Comparison of ENCODE assay signal across 10 cellular contexts in the genomic region with DNA sequence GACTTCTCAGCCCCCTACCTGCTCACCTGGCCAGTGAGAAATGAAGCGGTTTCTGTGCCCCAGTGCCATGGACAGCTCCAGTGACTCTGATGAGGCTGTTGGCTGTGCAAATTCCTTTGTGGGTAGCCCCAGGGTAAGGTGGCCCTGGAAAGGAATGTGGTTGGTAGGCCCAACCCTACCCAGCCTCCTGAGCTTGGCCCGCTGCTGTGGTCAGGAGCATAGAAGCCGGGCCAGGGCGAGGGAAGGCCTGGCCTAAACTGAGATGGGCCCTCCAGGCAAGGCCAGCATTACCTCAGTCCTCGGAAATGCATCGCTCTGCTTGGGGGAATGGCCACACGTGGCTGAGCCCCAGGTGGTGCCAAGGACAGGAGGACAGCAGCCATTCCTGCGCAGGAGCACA. TPM values are rescaled to one million over a fixed set of nuclear protein-coding genes. Genes with fewer than 3 reads are reported as not detected.
DNase-seq lines count a peak whose midpoint lies in the region; ATAC-seq, FAIRE-seq and TF ChIP-seq lines count a peak whose summit lies in the region.
"Had no signal": no experiment of that assay in that cellular context is flagged by ENCODE, and none has a peak within 500 bp of the region (broad histone marks: within the 10 kb centered on the region; RNA-seq: fewer than 3 reads in every experiment).

No MANE protein-coding gene starts in this region.

- peak overlapping the region; percentile 49 for H3K56ac ChIP-seq in mesendoderm (ENCODE audit: low read length)

- H2BK5ac ChIP-seq in mesendoderm (ENCODE audit: low read length): no peak overlapping the region

- H3K27me3 Mint-ChIP-seq in activated CD8-positive, alpha-beta T cell treated with anti-CD3 and anti-CD28 coated beads, Interleukin-2, amount 10 ng/mL, durations not matched to agents 7 days and 5 days (ENCODE audit: low read depth): peaks cover 4% of the 10 kb centered on the region
- H3K27me3 Mint-ChIP-seq in activated CD8-positive, alpha-beta T cell treated with anti-CD3 and anti-CD28 coated beads for 36 hours: no peaks in the 10 kb centered on the region

- no peak overlapping the region for H2BK120ac ChIP-seq in mesendoderm (ENCODE audit: low read depth, low read length)

- no peaks in the 10 kb centered on the region for H3K36me3 Mint-ChIP-seq in activated CD8-positive, alpha-beta T cell treated with anti-CD3 and anti-CD28 coated beads, Interleukin-2, amount 10 ng/mL, durations not matched to agents 7 days and 5 days (ENCODE audit: low read depth)
- no peaks in the 10 kb centered on the region for H3K36me3 Mint-ChIP-seq in activated CD8-positive, alpha-beta T cell treated with anti-CD3 and anti-CD28 coated beads for 36 hours (ENCODE audit: low read depth)

- POLR2A ChIA-PET in activated CD8-positive, alpha-beta T cell treated with anti-CD3 and anti-CD28 coated beads, Interleukin-2, amount 10 ng/mL, durations not matched to agents 7 days and 5 days (lab: Charles Lee): no interaction called here
- POLR2A ChIA-PET in activated CD8-positive, alpha-beta T cell treated with anti-CD3 and anti-CD28 coated beads for 36 hours (lab: Charles Lee): no interaction called here

- H3K4me2 ChIP-seq in mesendoderm (ENCODE audit: low read length): no peak overlapping the region

- H3K9me3 Mint-ChIP-seq in activated CD8-positive, alpha-beta T cell treated with anti-CD3 and anti-CD28 coated beads, Interleukin-2, amount 10 ng/mL, durations not matched to agents 7 days and 5 days (ENCODE audit: insufficient read depth): no peaks in the 10 kb centered on the region
- H3K9me3 Mint-ChIP-seq in activated CD8-positive, alpha-beta T cell treated with anti-CD3 and anti-CD28 coated beads for 36 hours: no peaks in the 10 kb centered on the region

- peak; percentile 74 for FAIRE-seq in urothelium cell line (lab: Jason Lieb, UNC)

- WGBS in mesendoderm (ENCODE audit: extremely low coverage, insufficient coverage, low lambda C conversion rate): no CpG with 5 or more reads among the region's 8 CpGs

- H3K36me3 ChIP-seq in mesendoderm (ENCODE audit: control insufficient read depth, insufficient read depth, low read length): no peaks in the 10 kb centered on the region
- H3K36me3 ChIP-seq: cardiac muscle cell had no signal

- intact Hi-C loops in activated CD8-positive, alpha-beta T cell treated with anti-CD3 and anti-CD28 coated beads for 36 hours (cut with micrococcal nuclease): no loop called here

- peaks cover 32% of the 10 kb centered on the region for H3K4me1 Mint-ChIP-seq in activated CD8-positive, alpha-beta T cell treated with anti-CD3 and anti-CD28 coated beads, Interleukin-2, amount 10 ng/mL, durations not matched to agents 7 days and 5 days (ENCODE audit: low read depth)
- peaks cover 25% of the 10 kb centered on the region for H3K4me1 Mint-ChIP-seq in activated CD8-positive, alpha-beta T cell treated with anti-CD3 and anti-CD28 coated beads for 36 hours (ENCODE audit: low read depth)

- CTCF ChIA-PET in activated CD8-positive, alpha-beta T cell treated with anti-CD3 and anti-CD28 coated beads, Interleukin-2, amount 10 ng/mL, durations not matched to agents 7 days and 5 days (lab: Charles Lee): interaction anchor here (2.6 kb wide), 1 partner anchor 36 kb away, joined by 15 read pairs; no protein-coding TSS in a partner anchor
- CTCF ChIA-PET in activated CD8-positive, alpha-beta T cell treated with anti-CD3 and anti-CD28 coated beads for 36 hours (lab: Charles Lee): interaction anchor here (1.2 to 2.7 kb wide), 2 partner anchors 13 to 37 kb away, joined by 3 to 18 read pairs; no protein-coding TSS in a partner anchor

- no peak overlapping the region for H3K4me3 Mint-ChIP-seq in activated CD8-positive, alpha-beta T cell treated with anti-CD3 and anti-CD28 coated beads, Interleukin-2, amount 10 ng/mL, durations not matched to agents 7 days and 5 days
- no peak overlapping the region for H3K4me3 Mint-ChIP-seq in activated CD8-positive, alpha-beta T cell treated with anti-CD3 and anti-CD28 coated beads for 36 hours

- H3K79me1 ChIP-seq in mesendoderm (ENCODE audit: low read length): no peaks in the 10 kb centered on the region

- no peak overlapping the region for H3K23ac ChIP-seq in mesendoderm (ENCODE audit: low read length)

- no peaks in the 10 kb centered on the region for H3K79me2 ChIP-seq in mesendoderm (ENCODE audit: control insufficient read depth, insufficient read depth, low read length)

- DNase-seq in activated CD8-positive, alpha-beta T cell treated with anti-CD3 and anti-CD28 coated beads, Interleukin-2, amount 10 ng/mL, durations not matched to agents 7 days and 5 days: no peak
- no peak for DNase-seq in activated CD8-positive, alpha-beta T cell treated with anti-CD3 and anti-CD28 coated beads for 36 hours
- DNase-seq in caudate nucleus (lab: John Stamatoyannopoulos, UW) (no peak), mesendoderm (peak; percentile 80), urothelium cell line (ENCODE audit: low spot score) (peak; percentile 73)
- no peak for DNase-seq in stimulated activated CD4-positive, alpha-beta T cell treated with anti-CD3 and anti-CD28 coated beads, Interleukin-4, amount 100 ng/mL, for 1 hour
- DNase-seq: nucleus accumbens had no signal

- H3K27ac Mint-ChIP-seq in activated CD8-positive, alpha-beta T cell treated with anti-CD3 and anti-CD28 coated beads, Interleukin-2, amount 10 ng/mL, durations not matched to agents 7 days and 5 days: peak overlapping the region; percentile 34
- no peak overlapping the region for H3K27ac Mint-ChIP-seq in activated CD8-positive, alpha-beta T cell treated with anti-CD3 and anti-CD28 coated beads for 36 hours

- ATAC-seq in activated CD8-positive, alpha-beta T cell treated with anti-CD3 and anti-CD28 coated beads, Interleukin-2, amount 10 ng/mL, durations not matched to agents 7 days and 5 days: no peak
- ATAC-seq in activated CD8-positive, alpha-beta T cell treated with anti-CD3 and anti-CD28 coated beads for 36 hours: no peak
- ATAC-seq in HG02571 (IDR thresholded peaks at IDR 0.05; ENCODE audit: unreplicated experiment) (no peak), GM21360 (IDR thresholded peaks at IDR 0.05; ENCODE audit: unreplicated experiment) (no peak)

- H4K5ac ChIP-seq in mesendoderm (ENCODE audit: low read length): no peak overlapping the region

- peaks cover 11% of the 10 kb centered on the region for H3K4me1 ChIP-seq in mesendoderm (ENCODE audit: control insufficient read depth, low read depth, low read length)

- H2BK15ac ChIP-seq in mesendoderm (replicated peaks; ENCODE audit: low read depth): no peak overlapping the region

- H3K4me3 ChIP-seq in mesendoderm (ENCODE audit: low read length): no peak overlapping the region
- H3K4me3 ChIP-seq: cardiac muscle cell had no signal

- H3K9ac ChIP-seq in mesendoderm (ENCODE audit: low read length): no peak overlapping the region

- H3K18ac ChIP-seq in mesendoderm (ENCODE audit: low read length): no peak overlapping the region

- no peak for TF ChIP-seq CTCF in activated CD8-positive, alpha-beta T cell treated with anti-CD3 and anti-CD28 coated beads for 36 hours (IDR thresholded peaks at IDR 0.05)

- peak overlapping the region; percentile 26 for H3K27ac ChIP-seq in caudate nucleus (ENCODE audit: low read depth, low read length)
- H3K27ac ChIP-seq in mesendoderm (ENCODE audit: low read depth, low read length): no peak overlapping the region
- H3K27ac ChIP-seq: cardiac muscle cell had no signal

- H2AK5ac ChIP-seq in mesendoderm (ENCODE audit: low read length): no peak overlapping the region

- H4K8ac ChIP-seq in mesendoderm (ENCODE audit: low read depth, low read length): no peak overlapping the region

- no peaks in the 10 kb centered on the region for H3K27me3 ChIP-seq in mesendoderm (ENCODE audit: insufficient read depth, low read length, poor library complexity)
- H3K27me3 ChIP-seq: cardiac muscle cell had no signal

- no peak overlapping the region for H3K4ac ChIP-seq in mesendoderm (ENCODE audit: low read depth, low read length)

RNA-seq across cellular contexts. Expression of a gene that starts 16.9 kb away (rescaled TPM):
- under 1 TPM in 1 of 2 experiments, not detected in 1; 0.05 TPM for total RNA-seq in activated CD8-positive, alpha-beta T cell treated with anti-CD3 and anti-CD28 coated beads, Interleukin-2, amount 10 ng/mL, durations not matched to agents 7 days and 5 days
- under 1 TPM in 1 of 2 experiments, not detected in 1; 0.05 TPM for total RNA-seq in activated CD8-positive, alpha-beta T cell treated with anti-CD3 and anti-CD28 coated beads for 36 hours
- 4.2 TPM for polyA plus RNA-seq in mesendoderm (2013, experiment 1 of 2)
- 4.4 TPM for polyA plus RNA-seq in mesendoderm (2013, experiment 2 of 2)

RNA-seq across cellular contexts. Expression of a gene that starts 55.3 kb away (rescaled TPM):
- total RNA-seq in activated CD8-positive, alpha-beta T cell treated with anti-CD3 and anti-CD28 coated beads, Interleukin-2, amount 10 ng/mL, durations not matched to agents 7 days and 5 days: 1 to 10 TPM; 2.8 to 2.9 TPM
- 1 to 10 TPM in 1 of 2 experiments, under 1 TPM in 1; 0.97 to 1.6 TPM for total RNA-seq in activated CD8-positive, alpha-beta T cell treated with anti-CD3 and anti-CD28 coated beads for 36 hours
- polyA plus RNA-seq in mesendoderm (2013, experiment 1 of 2): 3.0 TPM
- 2.6 TPM for polyA plus RNA-seq in mesendoderm (2013, experiment 2 of 2)

Comparison
In these comparisons a context has a peak if more than half of its experiments do, and no peak if none do; other contexts are left out.
1. DNase-seq: peak in mesendoderm (single experiment) and urothelium cell line (single experiment); none in activated CD8-positive, alpha-beta T cell treated with anti-CD3 and anti-CD28 coated beads, Interleukin-2, amount 10 ng/mL, durations not matched to agents 7 days and 5 days (single experiment), activated CD8-positive, alpha-beta T cell treated with anti-CD3 and anti-CD28 coated beads for 36 hours (single experiment), caudate nucleus (0 of 61) and stimulated activated CD4-positive, alpha-beta T cell treated with anti-CD3 and anti-CD28 coated beads, Interleukin-4, amount 100 ng/mL, for 1 hour (single experiment).